23 cellular contexts compared by ENCODE assay signal in the genomic region with DNA sequence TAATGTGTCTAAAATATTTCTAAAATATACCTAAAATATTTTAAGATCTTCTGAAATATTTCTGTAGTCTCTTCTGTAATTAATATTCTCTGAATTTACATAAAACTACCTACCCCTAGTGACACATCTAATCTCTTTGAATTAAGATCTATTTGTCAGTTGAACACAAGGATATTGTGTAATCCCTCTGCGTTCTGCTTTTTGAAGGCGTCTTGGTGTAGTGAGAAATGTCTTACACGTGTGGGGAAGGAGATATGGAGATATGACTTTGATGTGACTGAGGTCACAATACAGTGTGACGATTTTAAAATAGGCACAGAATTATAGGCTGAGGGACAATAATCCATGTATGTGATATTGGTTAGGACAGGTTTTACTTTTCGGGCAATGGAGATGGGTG.
"Had no signal": no experiment of that assay in that cellular context is flagged by ENCODE, and none has a peak within 500 bp of the region (broad histone marks: within the 10 kb centered on the region; RNA-seq: fewer than 3 reads in every experiment).

No MANE protein-coding gene starts in this region.

- H3K4me3 ChIP-seq: esophagus muscularis mucosa, gastrocnemius medialis, heart right ventricle, mucosa of descending colon, psoas muscle, spleen, testis, tibial nerve, upper lobe of right lung had no signal

- H3K36me3 ChIP-seq: esophagus muscularis mucosa, gastrocnemius medialis, heart right ventricle, neutrophil, spleen, tibial nerve, upper lobe of right lung had no signal

- H3K27me3 ChIP-seq: esophagus muscularis mucosa, gastrocnemius medialis, heart right ventricle, neutrophil, spleen, testis, tibial nerve, upper lobe of right lung had no signal

- ATAC-seq: effector memory CD8-positive, alpha-beta T cell; gastrocnemius medialis; heart right ventricle; left lobe of liver; mucosa of descending colon; naive thymus-derived CD8-positive, alpha-beta T cell; psoas muscle; sciatic nerve; stimulated activated naive B cell treated with anti-CD40 and anti-IgM and Interleukin-4, amounts not matched to agents 10 μg/mL and 1 μg/mL and 100 μg/mL, for 72 hours; stimulated activated naive CD8-positive, alpha-beta T cell treated with anti-CD3 and anti-CD28 coated beads, Interleukin-15, amount 100 ng/mL, for 72 hours; upper lobe of right lung had no signal

- H3K4me1 ChIP-seq: esophagus muscularis mucosa, gastrocnemius medialis, heart right ventricle, psoas muscle, spleen, testis, tibial nerve, upper lobe of right lung had no signal

- FAIRE-seq: islet of Langerhans had no signal

- DNase-seq: effector memory CD8-positive, alpha-beta T cell; gastrocnemius medialis; heart right ventricle; hypothalamus; mucosa of descending colon; naive thymus-derived CD8-positive, alpha-beta T cell; psoas muscle; retina; spleen; stimulated activated CD4-positive, alpha-beta T cell treated with anti-CD3 and anti-CD28 coated beads, Interleukin-15, amount 100 ng/mL, for 24 hours; stimulated activated CD4-positive, alpha-beta T cell treated with anti-CD3 and anti-CD28 coated beads, Interleukin-1b, Interleukin-23, amount 100 ng/mL, for 48 hours; stimulated activated CD4-positive, alpha-beta T cell treated with anti-CD3 and anti-CD28 coated beads, Interleukin-4, amount 100 ng/mL, for 4 hours; stimulated activated naive B cell treated with anti-CD40 and anti-IgM and Interleukin-4, amounts not matched to agents 10 μg/mL and 1 μg/mL and 100 μg/mL, for 72 hours; stimulated activated naive CD8-positive, alpha-beta T cell treated with anti-CD3 and anti-CD28 coated beads, Interleukin-15, amount 100 ng/mL, for 72 hours; testis; upper lobe of right lung had no signal

- H3K27ac ChIP-seq: epithelial cell of prostate, esophagus muscularis mucosa, gastrocnemius medialis, heart right ventricle, neutrophil, psoas muscle, spleen, testis, tibial nerve, upper lobe of right lung had no signal

- H3K9me3 ChIP-seq: esophagus muscularis mucosa, gastrocnemius medialis, heart right ventricle, mucosa of descending colon, neutrophil, psoas muscle, spleen, testis, tibial nerve, upper lobe of right lung had no signal
